ENCODE assay signal across 8 cellular contexts in the genomic region with DNA sequence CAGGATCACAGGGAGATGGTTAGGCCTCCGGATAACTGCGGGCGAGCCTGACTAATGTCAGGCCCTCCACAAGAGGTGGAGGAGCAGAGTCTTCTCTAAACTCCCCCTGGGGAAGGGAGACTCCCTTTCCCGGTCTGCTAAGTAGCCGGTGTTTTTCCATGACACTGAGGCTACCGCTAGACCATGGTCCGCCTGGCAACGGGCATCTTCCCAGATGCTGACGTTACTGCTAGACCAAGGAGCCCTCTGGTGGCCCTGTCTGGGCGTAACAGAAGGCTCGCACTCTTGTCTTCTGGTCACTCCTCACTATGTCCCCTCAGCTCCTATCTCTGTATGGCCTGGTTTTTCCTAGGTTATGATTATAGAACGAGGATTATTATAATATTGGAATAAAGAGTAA.
A peak's percentile ranks its signal among the peaks of the same experiment; 100 is the strongest.
DNase-seq lines count a peak whose midpoint lies in the region; FAIRE-seq and TF ChIP-seq lines count a peak whose summit lies in the region.
"Not testable (repeated sequence)": the region's sequence is repeated elsewhere in the genome, so short reads cannot be mapped to it uniquely, and the experiment has no call there.

No MANE protein-coding gene starts in this region.

- H3K9me3 Mint-ChIP-seq in MCF 10A (ENCODE audit: unreplicated experiment); glutamatergic neuron (ENCODE audit: unreplicated experiment); progenitor cell of endocrine pancreas (ENCODE audit: low read depth): not testable (repeated sequence)

- not testable (repeated sequence) for BruUV-seq in MCF 10A (replicated peaks; lab: Mats Ljungman, UMichigan)

- H3K27ac ChIP-seq in SK-N-SH (ENCODE audit: low read depth in 2 of 2, low read length in 1 of 2); kidney (ENCODE audit: low read depth in 2 of 2, low read length in 2 of 2): not testable (repeated sequence)

- H3K27ac Mint-ChIP-seq in MCF 10A (ENCODE audit: low read depth, unreplicated experiment); glutamatergic neuron (ENCODE audit: unreplicated experiment); progenitor cell of endocrine pancreas: not testable (repeated sequence)

- H3K79me2 ChIP-seq in SK-N-SH (ENCODE audit: insufficient read depth) = not testable (repeated sequence)

- DNase-seq in ACHN (peak; percentile 4), MG63 (peak; percentile 28), MCF 10A (ENCODE audit: unreplicated experiment) (peak; percentile 40), glutamatergic neuron (peak; percentile 72), kidney (peak; percentile 48)
- DNase-seq in SK-N-SH; progenitor cell of endocrine pancreas (ENCODE audit: low spot score, unreplicated experiment): not testable (repeated sequence)

- intact Hi-C loops in MCF 10A (cut with micrococcal nuclease) = loop anchor here (1.0 to 10.0 kb wide), 2 partner anchors 113 to 461 kb away; no protein-coding TSS in a partner anchor
- intact Hi-C loops in kidney (cut with DNase I) = not testable (repeated sequence)

- H4K20me1 ChIP-seq in SK-N-SH (ENCODE audit: insufficient read depth) = not testable (repeated sequence)

- H3K4me3 ChIP-seq in MG63; SK-N-SH (ENCODE audit: low read depth in 2 of 2, low read length in 1 of 2); kidney (ENCODE audit: low read length in 2 of 2): not testable (repeated sequence)

- H3K9ac ChIP-seq in SK-N-SH; kidney (ENCODE audit: low read length in 2 of 2): not testable (repeated sequence)

- not testable (repeated sequence) for H2AFZ ChIP-seq in SK-N-SH (ENCODE audit: low read depth)

- TF ChIP-seq CTCF in GM12873 (IDR thresholded peaks at IDR 0.05; ENCODE audit: insufficient read depth, low read depth, low read length, missing control alignments) (peak; percentile 13), SK-N-SH (IDR thresholded peaks at IDR 0.05) (peak; percentile 49), MCF 10A (IDR thresholded peaks at IDR 0.05; ENCODE audit: unreplicated experiment) (peak; percentile 10), glutamatergic neuron (IDR thresholded peaks at IDR 0.05; ENCODE audit: partially characterized antibody, unreplicated experiment) (peak; percentile 24), kidney (IDR thresholded peaks at IDR 0.05; ENCODE audit: borderline replicate concordance, extremely low read depth, insufficient read depth) (peak; percentile 14), progenitor cell of endocrine pancreas (IDR thresholded peaks at IDR 0.05; ENCODE audit: unreplicated experiment) (peak; percentile 30)

- H3F3A ChIP-seq in SK-N-SH (replicated peaks; ENCODE audit: insufficient read depth) = not testable (repeated sequence)

- TF ChIP-seq EP300 in SK-N-SH (IDR thresholded peaks at IDR 0.05; ENCODE audit: borderline replicate concordance in 1 of 2, low read depth in 1 of 2, low read length in 1 of 2) = not testable (repeated sequence)

- in situ Hi-C loops in ACHN (cut with HindIII; ENCODE audit: low pct_ligation_motif_present, low pct_unique_long_range_greater_than_20kb, low sequenced_read_pairs) = not testable (repeated sequence)

- 92% methylated on average over 12 of the region's 12 CpGs for WGBS in SK-N-SH (ENCODE audit: low lambda C conversion rate)

- peak; percentile 43 for TF ChIP-seq RAD21 in SK-N-SH (IDR thresholded peaks at IDR 0.05; ENCODE audit: low read length)

- not testable (repeated sequence) for H3K27me3 Mint-ChIP-seq in MCF 10A (ENCODE audit: insufficient read depth, unreplicated experiment); glutamatergic neuron (ENCODE audit: unreplicated experiment); progenitor cell of endocrine pancreas

- not testable (repeated sequence) for H3K36me3 ChIP-seq in MG63; kidney (ENCODE audit: control insufficient read depth in 1 of 2, insufficient read depth in 2 of 2, low read length in 2 of 2)
- H3K36me3 ChIP-seq in SK-N-SH (replicated peaks in 1 of 2; ENCODE audit: control insufficient read depth in 1 of 2, insufficient read depth in 2 of 2, low read length in 1 of 2) = peaks cover 10 to 11% of the 10 kb centered on the region in 2 experiments

- H3K4me1 Mint-ChIP-seq in MCF 10A (ENCODE audit: insufficient read depth, unreplicated experiment); glutamatergic neuron (ENCODE audit: low read depth, unreplicated experiment); progenitor cell of endocrine pancreas (ENCODE audit: low read depth): not testable (repeated sequence)

- CTCF ChIA-PET in SK-N-SH (lab: Yijun Ruan, JAX) = not testable (repeated sequence)
- CTCF ChIA-PET in MCF 10A (lab: Yijun Ruan, JAX) = interaction anchor here (0.8 to 1.6 kb wide), 3 partner anchors 106 to 592 kb away, joined by 3 read pairs; no protein-coding TSS in a partner anchor

- H3K9me2 ChIP-seq in SK-N-SH = not testable (repeated sequence)

- not testable (repeated sequence) for H3K4me3 Mint-ChIP-seq in MCF 10A (ENCODE audit: unreplicated experiment); glutamatergic neuron (ENCODE audit: unreplicated experiment); progenitor cell of endocrine pancreas (ENCODE audit: low read depth)

- H3K27me3 ChIP-seq in MG63; SK-N-SH (ENCODE audit: insufficient read depth): not testable (repeated sequence)

- not testable (repeated sequence) for H3K4me2 ChIP-seq in SK-N-SH

- not testable (repeated sequence) for H3K4me1 ChIP-seq in SK-N-SH (ENCODE audit: control insufficient read depth in 1 of 2, insufficient read depth in 2 of 2, low read depth in 1 of 2, low read length in 1 of 2); kidney (ENCODE audit: control insufficient read depth in 1 of 2, insufficient read depth in 1 of 2, low read depth in 1 of 2, low read length in 2 of 2)

- not testable (repeated sequence) for FAIRE-seq in kidney (lab: Jason Lieb, UNC)

- not testable (repeated sequence) for H3K9me3 ChIP-seq in MG63; SK-N-SH; kidney (ENCODE audit: control insufficient read depth in 1 of 2, low read length in 2 of 2)

- H3K36me3 Mint-ChIP-seq in MCF 10A (ENCODE audit: insufficient read depth, unreplicated experiment); glutamatergic neuron (ENCODE audit: unreplicated experiment): not testable (repeated sequence)
- peaks cover 20% of the 10 kb centered on the region for H3K36me3 Mint-ChIP-seq in progenitor cell of endocrine pancreas (ENCODE audit: insufficient read depth)

- POLR2A ChIA-PET in SK-N-SH (lab: Yijun Ruan, JAX) = not testable (repeated sequence)
- POLR2A ChIA-PET in MCF 10A (lab: Yijun Ruan, JAX) = interaction anchor here (0.6 kb wide), 1 partner anchor 19 kb away, joined by 3 read pairs; no protein-coding TSS in a partner anchor

TF ChIP-seq in SK-N-SH, 30 proteins besides CTCF, POLR2A, EP300 and RAD21:
- 0 out of 2 replicates have a peak, but pooled peaks have one; percentile 32 for TF ChIP-seq RFX5 (IDR thresholded peaks at IDR 0.05; ENCODE audit: low read length)
